In genomic region chr11:124119103-124119502, GRCh38 we compare ENCODE assay signal across 35 cellular contexts.
"Had no signal": no experiment of that assay in that cellular context is flagged by ENCODE, and none has a peak within 500 bp of the region (broad histone marks: within the 10 kb centered on the region; RNA-seq: fewer than 3 reads in every experiment).

No MANE protein-coding gene starts in this region.

- H3K4me3 Mint-ChIP-seq: activated B cell treated with CpG ODN at 0.5 μM for 24 hours; activated CD8-positive, alpha-beta T cell treated with anti-CD3 and anti-CD28 coated beads for 36 hours; activated naive CD4-positive, alpha-beta T cell treated with anti-CD3 and anti-CD28 coated beads for 36 hours; activated naive CD8-positive, alpha-beta T cell treated with anti-CD3 and anti-CD28 coated beads, Interleukin-2, amount 10 ng/mL, durations not matched to agents 7 days and 5 days; activated T-cell treated with anti-CD3 and anti-CD28 coated beads, Interleukin-2, amount 50 U/mL, for 4 hours; activated T-helper 17 cell treated with anti-CD3 and anti-CD28 coated beads, Interleukin-2, amount 50 U/mL, for 72 hours; endodermal cell; T-helper 17 cell; T-helper 2 cell treated with Interferon-gamma antibody and Interleukin-4, amounts not matched to agents 5 μg/mL and 100 μg/mL, for 36 hours had no signal

- H3K27ac ChIP-seq: ascending aorta, breast epithelium, cardiac muscle cell, colonic mucosa, dorsolateral prefrontal cortex, esophagus muscularis mucosa, foreskin keratinocyte, gastrocnemius medialis, heart left ventricle, WERI-Rb-1 had no signal

- H3K9me3 ChIP-seq: ascending aorta, breast epithelium, colonic mucosa, esophagus muscularis mucosa, gastrocnemius medialis, heart left ventricle had no signal

- H3K4me3 ChIP-seq: ascending aorta, breast epithelium, cardiac muscle cell, colonic mucosa, dorsolateral prefrontal cortex, esophagus muscularis mucosa, gastrocnemius medialis, heart left ventricle had no signal

- ATAC-seq: activated CD4-positive, CD25-positive, alpha-beta regulatory T cell treated with anti-CD3 and anti-CD28 coated beads, Interleukin-2, amount 50 U/mL, for 24 hours; activated CD8-positive, alpha-beta T cell treated with anti-CD3 and anti-CD28 coated beads for 36 hours; activated naive CD4-positive, alpha-beta T cell treated with anti-CD3 and anti-CD28 coated beads, Interleukin-2, amount 50 U/mL, for 72 hours; activated T-cell treated with anti-CD3 and anti-CD28 coated beads, Interleukin-2, amount 50 U/mL, for 4 hours; activated T-helper 17 cell treated with anti-CD3 and anti-CD28 coated beads, Interleukin-2, amount 50 U/mL, for 72 hours; foreskin keratinocyte; gastrocnemius medialis; heart left ventricle; T-helper 17 cell had no signal

- DNase-seq: activated B cell treated with CpG ODN at 0.5 μM for 24 hours; activated CD4-positive, alpha-beta T cell treated with anti-CD3 and anti-CD28 coated beads for 48 hours; activated CD4-positive, alpha-beta T cell treated with anti-CD3 and anti-CD28 coated beads, Interleukin-2, amount 50 U/mL, for 1 hour; activated CD4-positive, alpha-beta T cell treated with anti-CD3 and anti-CD28 coated beads, Interleukin-2, amount 50 U/mL, for 48 hours; activated CD8-positive, alpha-beta memory T cell treated with anti-CD3 and anti-CD28 coated beads for 24 hours; activated CD8-positive, alpha-beta T cell treated with anti-CD3 and anti-CD28 coated beads for 36 hours; activated effector memory CD4-positive, alpha-beta T cell treated with Interleukin-2 at 50 U/mL for 16 hours; activated gamma-delta T cell treated with Interleukin-2 at 50 U/mL for 16 hours; activated naive CD4-positive, alpha-beta T cell treated with anti-CD3 and anti-CD28 coated beads for 36 hours; activated naive CD8-positive, alpha-beta T cell treated with anti-CD3 and anti-CD28 coated beads, Interleukin-2, amount 10 ng/mL, durations not matched to agents 7 days and 5 days; activated T-cell treated with anti-CD3 and anti-CD28 coated beads, Interleukin-2, amount 50 U/mL, for 4 hours; central memory CD4-positive, alpha-beta T cell; cerebellar nuclear complex; colonic mucosa; dorsolateral prefrontal cortex; effector memory CD4-positive, alpha-beta T cell; endodermal cell; erythroblast; foreskin keratinocyte; gastrocnemius medialis; glutamatergic neuron; heart left ventricle; T-helper 1 cell; T-helper 17 cell; T1000; WERI-Rb-1 had no signal

- H3K27me3 Mint-ChIP-seq: activated B cell treated with CpG ODN at 0.5 μM for 24 hours; activated CD8-positive, alpha-beta T cell treated with anti-CD3 and anti-CD28 coated beads for 36 hours; activated naive CD8-positive, alpha-beta T cell treated with anti-CD3 and anti-CD28 coated beads, Interleukin-2, amount 10 ng/mL, durations not matched to agents 7 days and 5 days; activated T-helper 17 cell treated with anti-CD3 and anti-CD28 coated beads, Interleukin-2, amount 50 U/mL, for 72 hours; T-helper 17 cell had no signal

- H3K27me3 ChIP-seq: ascending aorta, breast epithelium, cardiac muscle cell, colonic mucosa, dorsolateral prefrontal cortex, esophagus muscularis mucosa, foreskin keratinocyte, gastrocnemius medialis, heart left ventricle had no signal

- H3K4me1 ChIP-seq: foreskin keratinocyte had no signal

- H3K9me3 Mint-ChIP-seq: activated B cell treated with CpG ODN at 0.5 μM for 24 hours; activated CD8-positive, alpha-beta T cell treated with anti-CD3 and anti-CD28 coated beads for 36 hours; activated naive CD4-positive, alpha-beta T cell treated with anti-CD3 and anti-CD28 coated beads for 36 hours; activated naive CD4-positive, alpha-beta T cell treated with anti-CD3 and anti-CD28 coated beads, Interleukin-2, amount 50 U/mL, for 72 hours; activated naive CD8-positive, alpha-beta T cell treated with anti-CD3 and anti-CD28 coated beads, Interleukin-2, amount 10 ng/mL, durations not matched to agents 7 days and 5 days; activated T-cell treated with anti-CD3 and anti-CD28 coated beads, Interleukin-2, amount 50 U/mL, for 4 hours; activated T-helper 17 cell treated with anti-CD3 and anti-CD28 coated beads, Interleukin-2, amount 50 U/mL, for 72 hours; brain; T-helper 2 cell treated with Interferon-gamma antibody and Interleukin-4, amounts not matched to agents 5 μg/mL and 100 μg/mL, for 36 hours had no signal

- H3K36me3 ChIP-seq: breast epithelium, WERI-Rb-1 had no signal

- H3K27ac Mint-ChIP-seq: activated B cell treated with CpG ODN at 0.5 μM for 24 hours; activated CD8-positive, alpha-beta T cell treated with anti-CD3 and anti-CD28 coated beads for 36 hours; activated naive CD4-positive, alpha-beta T cell treated with anti-CD3 and anti-CD28 coated beads for 36 hours; activated naive CD8-positive, alpha-beta T cell treated with anti-CD3 and anti-CD28 coated beads, Interleukin-2, amount 10 ng/mL, durations not matched to agents 7 days and 5 days; activated T-helper 17 cell treated with anti-CD3 and anti-CD28 coated beads, Interleukin-2, amount 50 U/mL, for 72 hours; brain; endodermal cell; T-helper 17 cell; T-helper 2 cell treated with Interferon-gamma antibody and Interleukin-4, amounts not matched to agents 5 μg/mL and 100 μg/mL, for 36 hours had no signal
